In genomic region chr9:97982719-97983523, GRCh38 we compare ENCODE assay signal across 1 cellular context.
TF ChIP-seq lines count a peak whose summit lies in the region.

ANP32B (plus strand) TSS chr9:97983341; CDS start chr9:97983556, 215 bp downstream.

TF ChIP-seq in HepG2, 621 proteins besides CTCF, POLR2A, EP300 and RAD21 (continued from another document and continues in another):
- TF ChIP-seq BCL3 (CRISPR knock-in tag; IDR thresholded peaks at IDR 0.05) (peak; percentile 46; the same call in 1 of the 2 replicates), GABPA (IDR thresholded peaks at IDR 0.05; ENCODE audit: low read depth, low read length) (no peak), GABPA (CRISPR knock-in tag; IDR thresholded peaks at IDR 0.05; ENCODE audit: low read depth) (0 out of 2 replicates have a peak, but pooled peaks have one; percentile 27), ARID2 (CRISPR knock-in tag; IDR thresholded peaks at IDR 0.05; ENCODE audit: borderline replicate concordance) (peak; percentile 78; the same call in 1 of the 2 replicates), RFXAP (CRISPR knock-in tag; IDR thresholded peaks at IDR 0.05; ENCODE audit: borderline replicate concordance) (0 out of 2 replicates have a peak, but pooled peaks have one; percentile 24), ZNF850 (CRISPR knock-in tag; conservative IDR thresholded peaks at IDR 0.05) (peak; percentile 71; the same call in 1 of the 2 replicates), ZBTB8A (CRISPR knock-in tag; IDR thresholded peaks at IDR 0.05; ENCODE audit: borderline replicate concordance, low read depth) (peak; percentile 40; the same call in 1 of the 2 replicates), TARDBP (CRISPR knock-in tag; IDR thresholded peaks at IDR 0.05) (0 out of 2 replicates have a peak, but pooled peaks have one; percentile 19), PHF5A (CRISPR knock-in tag; IDR thresholded peaks at IDR 0.05; ENCODE audit: low read depth, unreplicated experiment) (peak; percentile 32), PHF20 (CRISPR knock-in tag; IDR thresholded peaks at IDR 0.05) (peak; percentile 39), PRDM15 (CRISPR knock-in tag; IDR thresholded peaks at IDR 0.05) (peak; percentile 55; the same call in 1 of the 2 replicates), ZNF563 (CRISPR knock-in tag; IDR thresholded peaks at IDR 0.05) (peak; percentile 54), ZNF770 (CRISPR knock-in tag; IDR thresholded peaks at IDR 0.05) (peak; percentile 74), CEBPG (CRISPR knock-in tag; IDR thresholded peaks at IDR 0.05) (peak; percentile 86), ZBTB33 (CRISPR knock-in tag; IDR thresholded peaks at IDR 0.05) (no peak), KDM5A (IDR thresholded peaks at IDR 0.05; ENCODE audit: borderline replicate concordance, low read length) (peak; percentile 68; the same call in 1 of the 2 replicates), NAIF1 (CRISPR knock-in tag; IDR thresholded peaks at IDR 0.05; ENCODE audit: borderline replicate concordance) (peak; percentile 44; the same call in 1 of the 2 replicates), GABPB1 (CRISPR knock-in tag; IDR thresholded peaks at IDR 0.05) (peak; percentile 84; the same call in 1 of the 2 replicates), MAZ (IDR thresholded peaks at IDR 0.05; ENCODE audit: borderline replicate concordance, low read depth, low read length) (peak; percentile 41; the same call in 1 of the 2 replicates), MAZ (CRISPR knock-in tag; IDR thresholded peaks at IDR 0.05; ENCODE audit: low read depth) (peak; percentile 95), IKZF4 (CRISPR knock-in tag; IDR thresholded peaks at IDR 0.05; ENCODE audit: borderline replicate concordance, low read depth, not compliant biosample characterization) (peak; percentile 68), ZNF512 (CRISPR knock-in tag; IDR thresholded peaks at IDR 0.05) (no peak), ZNF235 (CRISPR knock-in tag; IDR thresholded peaks at IDR 0.05; ENCODE audit: borderline replicate concordance) (peak; percentile 32; the same call in 1 of the 2 replicates), ZNF768 (CRISPR knock-in tag; IDR thresholded peaks at IDR 0.05) (peak; percentile 21; the same call in 1 of the 2 replicates), ZNF710 (CRISPR knock-in tag; IDR thresholded peaks at IDR 0.05; ENCODE audit: borderline replicate concordance) (peak; percentile 47; the same call in 1 of the 2 replicates), KLF12 (CRISPR knock-in tag; IDR thresholded peaks at IDR 0.05; ENCODE audit: borderline replicate concordance) (0 out of 2 replicates have a peak, but pooled peaks have one; percentile 70), GFI1 (CRISPR knock-in tag; IDR thresholded peaks at IDR 0.05; ENCODE audit: borderline replicate concordance) (0 out of 2 replicates have a peak, but pooled peaks have one; percentile 60), CSRNP1 (CRISPR knock-in tag; IDR thresholded peaks at IDR 0.05) (peak; percentile 57; the same call in 1 of the 2 replicates), ATF7-NPFF (CRISPR knock-in tag; IDR thresholded peaks at IDR 0.05; ENCODE audit: low read depth) (peak; percentile 75), THRA (CRISPR knock-in tag; IDR thresholded peaks at IDR 0.05; ENCODE audit: borderline replicate concordance) (peak; percentile 70), SATB2 (CRISPR knock-in tag; IDR thresholded peaks at IDR 0.05) (0 out of 2 replicates have a peak, but pooled peaks have one; percentile 47), BORCS8-MEF2B (CRISPR knock-in tag; IDR thresholded peaks at IDR 0.05) (peak; percentile 83), AKAP8 (CRISPR knock-in tag; IDR thresholded peaks at IDR 0.05) (peak; percentile 33; the same call in 1 of the 2 replicates), HOXA3 (CRISPR knock-in tag; IDR thresholded peaks at IDR 0.05) (peak; percentile 75), PHF8 (CRISPR knock-in tag; IDR thresholded peaks at IDR 0.05) (peak; percentile 83), ZBTB4 (CRISPR knock-in tag; IDR thresholded peaks at IDR 0.05; ENCODE audit: borderline replicate concordance) (0 out of 2 replicates have a peak, but pooled peaks have one; percentile 19)
